Comparison of ENCODE assay signal across 18 cellular contexts in the genomic region with DNA sequence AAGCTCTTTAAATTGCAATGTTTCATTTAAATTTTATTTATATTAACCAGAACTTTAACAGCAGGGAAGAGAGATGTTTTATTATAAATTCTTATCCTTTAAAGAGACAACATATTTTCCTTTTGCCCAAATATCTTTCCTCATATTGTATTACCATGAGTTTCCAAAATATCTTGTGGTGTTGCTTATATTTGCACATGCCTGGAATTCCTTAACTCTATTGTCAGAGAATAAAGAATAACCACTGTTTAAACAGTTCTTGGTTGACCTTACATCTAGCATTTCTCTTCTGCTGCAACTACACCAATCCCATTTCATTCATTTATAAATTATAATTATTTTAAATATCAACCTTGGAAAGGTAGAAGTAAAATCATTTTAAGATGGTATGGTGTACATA.
DNase-seq lines count a peak whose midpoint lies in the region; ATAC-seq and TF ChIP-seq lines count a peak whose summit lies in the region.
"Had no signal": no experiment of that assay in that cellular context is flagged by ENCODE, and none has a peak within 500 bp of the region (broad histone marks: within the 10 kb centered on the region; RNA-seq: fewer than 3 reads in every experiment).

No MANE protein-coding gene starts in this region.

- H3K27ac Mint-ChIP-seq in activated naive CD4-positive, alpha-beta T cell treated with anti-CD3 and anti-CD28 coated beads for 36 hours: no peak overlapping the region
- H3K27ac Mint-ChIP-seq: activated naive CD8-positive, alpha-beta T cell treated with anti-CD3 and anti-CD28 coated beads, Interleukin-2, amount 50 U/mL, for 24 hours; naive thymus-derived CD4-positive, alpha-beta T cell; T-cell had no signal

- DNase-seq in AG20443 (ENCODE audit: low spot score) (peak; percentile 65), choroid plexus epithelial cell (ENCODE audit: low read depth) (peak; percentile 72), myocyte (ENCODE audit: low read depth) (peak; percentile 43), DMS 273 (lab: John Stamatoyannopoulos, UW; ENCODE audit: unreplicated experiment) (no peak), left ventricle myocardium superior (no peak)
- DNase-seq in activated naive CD4-positive, alpha-beta T cell treated with anti-CD3 and anti-CD28 coated beads for 36 hours: no peak
- DNase-seq: activated naive CD8-positive, alpha-beta T cell treated with anti-CD3 and anti-CD28 coated beads, Interleukin-2, amount 50 U/mL, for 24 hours; C1 segment of cervical spinal cord; dorsolateral prefrontal cortex; H7; left colon; naive thymus-derived CD4-positive, alpha-beta T cell; NCI-H1417 treated with DMSO at 0.1 percent for 48 hours; OCI-M1; stimulated activated CD4-positive, alpha-beta T cell treated with anti-CD3 and anti-CD28 coated beads, Interleukin-2, amount 100 ng/mL, for 48 hours; T-cell had no signal

- H3K27me3 Mint-ChIP-seq in activated naive CD4-positive, alpha-beta T cell treated with anti-CD3 and anti-CD28 coated beads for 36 hours (ENCODE audit: low read depth): no peaks in the 10 kb centered on the region
- H3K27me3 Mint-ChIP-seq: activated naive CD8-positive, alpha-beta T cell treated with anti-CD3 and anti-CD28 coated beads, Interleukin-2, amount 50 U/mL, for 24 hours; naive thymus-derived CD4-positive, alpha-beta T cell; T-cell had no signal

- intact Hi-C loops in activated naive CD4-positive, alpha-beta T cell treated with anti-CD3 and anti-CD28 coated beads for 36 hours (cut with micrococcal nuclease): no loop called here
- intact Hi-C loops in left ventricle myocardium superior (cut with micrococcal nuclease): no loop called here

- no peak for TF ChIP-seq EP300 in Ishikawa (IDR thresholded peaks at IDR 0.05; ENCODE audit: borderline replicate concordance)

- CTCF ChIA-PET in activated naive CD4-positive, alpha-beta T cell treated with anti-CD3 and anti-CD28 coated beads for 36 hours (lab: Charles Lee): no interaction called here

- H3K9me3 Mint-ChIP-seq in activated naive CD4-positive, alpha-beta T cell treated with anti-CD3 and anti-CD28 coated beads for 36 hours: peaks cover 9% of the 10 kb centered on the region

- no peaks in the 10 kb centered on the region for H3K4me1 Mint-ChIP-seq in activated naive CD4-positive, alpha-beta T cell treated with anti-CD3 and anti-CD28 coated beads for 36 hours (ENCODE audit: low read depth)
- H3K4me1 Mint-ChIP-seq: activated naive CD8-positive, alpha-beta T cell treated with anti-CD3 and anti-CD28 coated beads, Interleukin-2, amount 50 U/mL, for 24 hours; naive thymus-derived CD4-positive, alpha-beta T cell; T-cell had no signal

- no peak overlapping the region for H3K4me3 Mint-ChIP-seq in activated naive CD4-positive, alpha-beta T cell treated with anti-CD3 and anti-CD28 coated beads for 36 hours
- H3K4me3 Mint-ChIP-seq: activated naive CD8-positive, alpha-beta T cell treated with anti-CD3 and anti-CD28 coated beads, Interleukin-2, amount 50 U/mL, for 24 hours; naive thymus-derived CD4-positive, alpha-beta T cell; T-cell had no signal

- no peak overlapping the region for H3K4me3 ChIP-seq in choroid plexus epithelial cell (ENCODE audit: low read depth, low read length)
- H3K4me3 ChIP-seq: dorsolateral prefrontal cortex had no signal

- H3K36me3 Mint-ChIP-seq in activated naive CD4-positive, alpha-beta T cell treated with anti-CD3 and anti-CD28 coated beads for 36 hours (ENCODE audit: low read depth): no peaks in the 10 kb centered on the region
- H3K36me3 Mint-ChIP-seq: naive thymus-derived CD4-positive, alpha-beta T cell; T-cell had no signal

- no peak for ATAC-seq in left ventricle myocardium superior
- ATAC-seq in HG02610 (IDR thresholded peaks at IDR 0.05; ENCODE audit: unreplicated experiment): no peak
- ATAC-seq: activated naive CD8-positive, alpha-beta T cell treated with anti-CD3 and anti-CD28 coated beads, Interleukin-2, amount 50 U/mL, for 24 hours; left colon; naive thymus-derived CD4-positive, alpha-beta T cell; T-cell had no signal

- no peak for TF ChIP-seq CTCF in choroid plexus epithelial cell (conservative IDR thresholded peaks at IDR 0.05; ENCODE audit: low read depth, low read length)

- TF ChIP-seq RAD21 in Ishikawa (IDR thresholded peaks at IDR 0.05; ENCODE audit: low read depth): no peak

TF ChIP-seq in Ishikawa, 13 proteins besides CTCF, POLR2A, EP300 and RAD21:
- TF ChIP-seq TEAD4 (IDR thresholded peaks at IDR 0.05) (peak; percentile 68), YY1 (IDR thresholded peaks at IDR 0.05; ENCODE audit: low read depth) (no peak)

Comparison
In these comparisons a context has a peak if more than half of its experiments do, and no peak if none do; other contexts are left out.
1. DNase-seq: peak in AG20443 (single experiment), choroid plexus epithelial cell (single experiment) and myocyte (single experiment); none in activated naive CD4-positive, alpha-beta T cell treated with anti-CD3 and anti-CD28 coated beads for 36 hours (single experiment), DMS 273 (single experiment) and left ventricle myocardium superior (single experiment).